In the genomic region with DNA sequence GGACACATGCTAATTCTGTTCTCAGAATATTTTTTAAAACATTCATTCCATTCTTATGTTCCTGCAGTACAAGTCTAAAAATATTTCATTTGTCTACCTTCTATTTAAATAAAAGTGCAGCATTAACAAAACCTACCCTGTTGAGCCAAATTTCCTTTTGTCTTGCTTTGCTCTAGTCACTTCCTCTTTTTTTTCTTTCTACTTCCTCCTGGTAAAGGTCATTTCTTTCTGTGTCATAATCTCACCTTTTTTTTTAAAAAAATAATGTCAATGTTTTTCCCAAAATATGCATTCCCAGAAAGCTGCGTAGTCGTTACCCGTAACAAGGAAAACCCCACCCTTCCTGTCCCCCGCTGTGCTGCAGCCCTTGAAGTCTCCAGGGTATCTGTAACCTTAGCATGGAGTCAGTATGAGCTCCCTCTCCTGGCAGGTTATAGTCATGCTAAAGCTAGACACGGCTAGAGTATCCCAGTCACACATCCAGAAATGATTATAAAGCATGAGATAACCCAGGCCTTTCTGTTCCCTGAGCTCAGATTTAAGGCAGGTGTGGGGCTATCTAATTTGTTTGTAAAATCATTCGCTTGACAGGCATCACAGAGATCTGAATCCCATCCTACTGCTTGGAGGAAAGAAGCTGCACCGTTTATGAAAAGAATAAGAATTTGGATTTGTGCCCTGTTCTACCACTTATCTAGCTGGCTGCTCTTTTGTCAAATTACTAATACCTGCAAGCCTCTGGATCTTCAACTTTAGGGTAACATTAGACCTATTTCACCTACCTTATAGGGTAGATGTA, we compare ENCODE assay signal across 1 cellular context.
A peak's percentile ranks its signal among the peaks of the same experiment; 100 is the strongest.
TF ChIP-seq lines count a peak whose summit lies in the region.

No MANE protein-coding gene starts in this region.

TF ChIP-seq in K562, 482 proteins besides CTCF, POLR2A, EP300 and RAD21 (continued from another document and continues in another):
- TF ChIP-seq, protein P1, sequence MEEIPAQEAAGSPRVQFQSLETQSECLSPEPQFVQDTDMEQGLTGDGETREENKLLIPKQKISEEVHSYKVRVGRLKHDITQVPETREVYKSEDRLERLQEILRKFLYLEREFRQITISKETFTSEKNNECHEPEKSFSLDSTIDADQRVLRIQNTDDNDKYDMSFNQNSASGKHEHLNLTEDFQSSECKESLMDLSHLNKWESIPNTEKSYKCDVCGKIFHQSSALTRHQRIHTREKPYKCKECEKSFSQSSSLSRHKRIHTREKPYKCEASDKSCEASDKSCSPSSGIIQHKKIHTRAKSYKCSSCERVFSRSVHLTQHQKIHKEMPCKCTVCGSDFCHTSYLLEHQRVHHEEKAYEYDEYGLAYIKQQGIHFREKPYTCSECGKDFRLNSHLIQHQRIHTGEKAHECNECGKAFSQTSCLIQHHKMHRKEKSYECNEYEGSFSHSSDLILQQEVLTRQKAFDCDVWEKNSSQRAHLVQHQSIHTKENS (CRISPR knock-in tag; IDR thresholded peaks at IDR 0.05) = no peak
- no peak; the same call in 1 of the 2 replicates for TF ChIP-seq ZNF445 (CRISPR knock-in tag; IDR thresholded peaks at IDR 0.05; ENCODE audit: low read depth)
- TF ChIP-seq HNRNPH1 (optimal IDR thresholded peaks at IDR 0.05; ENCODE audit: low read depth, low read length) = no peak
- TF ChIP-seq KDM5B (IDR thresholded peaks at IDR 0.05; ENCODE audit: insufficient replicate concordance, low read depth, low read length) = peak; percentile 13
- TF ChIP-seq, protein P2, sequence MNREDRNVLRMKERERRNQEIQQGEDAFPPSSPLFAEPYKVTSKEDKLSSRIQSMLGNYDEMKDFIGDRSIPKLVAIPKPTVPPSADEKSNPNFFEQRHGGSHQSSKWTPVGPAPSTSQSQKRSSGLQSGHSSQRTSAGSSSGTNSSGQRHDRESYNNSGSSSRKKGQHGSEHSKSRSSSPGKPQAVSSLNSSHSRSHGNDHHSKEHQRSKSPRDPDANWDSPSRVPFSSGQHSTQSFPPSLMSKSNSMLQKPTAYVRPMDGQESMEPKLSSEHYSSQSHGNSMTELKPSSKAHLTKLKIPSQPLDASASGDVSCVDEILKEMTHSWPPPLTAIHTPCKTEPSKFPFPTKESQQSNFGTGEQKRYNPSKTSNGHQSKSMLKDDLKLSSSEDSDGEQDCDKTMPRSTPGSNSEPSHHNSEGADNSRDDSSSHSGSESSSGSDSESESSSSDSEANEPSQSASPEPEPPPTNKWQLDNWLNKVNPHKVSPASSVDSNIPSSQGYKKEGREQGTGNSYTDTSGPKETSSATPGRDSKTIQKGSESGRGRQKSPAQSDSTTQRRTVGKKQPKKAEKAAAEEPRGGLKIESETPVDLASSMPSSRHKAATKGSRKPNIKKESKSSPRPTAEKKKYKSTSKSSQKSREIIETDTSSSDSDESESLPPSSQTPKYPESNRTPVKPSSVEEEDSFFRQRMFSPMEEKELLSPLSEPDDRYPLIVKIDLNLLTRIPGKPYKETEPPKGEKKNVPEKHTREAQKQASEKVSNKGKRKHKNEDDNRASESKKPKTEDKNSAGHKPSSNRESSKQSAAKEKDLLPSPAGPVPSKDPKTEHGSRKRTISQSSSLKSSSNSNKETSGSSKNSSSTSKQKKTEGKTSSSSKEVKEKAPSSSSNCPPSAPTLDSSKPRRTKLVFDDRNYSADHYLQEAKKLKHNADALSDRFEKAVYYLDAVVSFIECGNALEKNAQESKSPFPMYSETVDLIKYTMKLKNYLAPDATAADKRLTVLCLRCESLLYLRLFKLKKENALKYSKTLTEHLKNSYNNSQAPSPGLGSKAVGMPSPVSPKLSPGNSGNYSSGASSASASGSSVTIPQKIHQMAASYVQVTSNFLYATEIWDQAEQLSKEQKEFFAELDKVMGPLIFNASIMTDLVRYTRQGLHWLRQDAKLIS (CRISPR knock-in tag; IDR thresholded peaks at IDR 0.05) = no peak; the same call in 1 of the 2 replicates
- no peak for TF ChIP-seq XRCC3 (IDR thresholded peaks at IDR 0.05)
- TF ChIP-seq, protein P3, sequence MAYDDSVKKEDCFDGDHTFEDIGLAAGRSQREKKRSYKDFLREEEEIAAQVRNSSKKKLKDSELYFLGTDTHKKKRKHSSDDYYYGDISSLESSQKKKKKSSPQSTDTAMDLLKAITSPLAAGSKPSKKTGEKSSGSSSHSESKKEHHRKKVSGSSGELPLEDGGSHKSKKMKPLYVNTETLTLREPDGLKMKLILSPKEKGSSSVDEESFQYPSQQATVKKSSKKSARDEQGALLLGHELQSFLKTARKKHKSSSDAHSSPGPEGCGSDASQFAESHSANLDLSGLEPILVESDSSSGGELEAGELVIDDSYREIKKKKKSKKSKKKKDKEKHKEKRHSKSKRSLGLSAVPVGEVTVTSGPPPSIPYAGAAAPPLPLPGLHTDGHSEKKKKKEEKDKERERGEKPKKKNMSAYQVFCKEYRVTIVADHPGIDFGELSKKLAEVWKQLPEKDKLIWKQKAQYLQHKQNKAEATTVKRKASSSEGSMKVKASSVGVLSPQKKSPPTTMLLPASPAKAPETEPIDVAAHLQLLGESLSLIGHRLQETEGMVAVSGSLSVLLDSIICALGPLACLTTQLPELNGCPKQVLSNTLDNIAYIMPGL (CRISPR knock-in tag; IDR thresholded peaks at IDR 0.05) = no peak
- peak in 1 of 2 experiments; percentile 40; a peak in 2 of 4 replicates for TF ChIP-seq HDAC1 (IDR thresholded peaks at IDR 0.05)
- TF ChIP-seq CXXC5 (CRISPR knock-in tag; IDR thresholded peaks at IDR 0.05) = peak; percentile 93
- TF ChIP-seq, protein P4, sequence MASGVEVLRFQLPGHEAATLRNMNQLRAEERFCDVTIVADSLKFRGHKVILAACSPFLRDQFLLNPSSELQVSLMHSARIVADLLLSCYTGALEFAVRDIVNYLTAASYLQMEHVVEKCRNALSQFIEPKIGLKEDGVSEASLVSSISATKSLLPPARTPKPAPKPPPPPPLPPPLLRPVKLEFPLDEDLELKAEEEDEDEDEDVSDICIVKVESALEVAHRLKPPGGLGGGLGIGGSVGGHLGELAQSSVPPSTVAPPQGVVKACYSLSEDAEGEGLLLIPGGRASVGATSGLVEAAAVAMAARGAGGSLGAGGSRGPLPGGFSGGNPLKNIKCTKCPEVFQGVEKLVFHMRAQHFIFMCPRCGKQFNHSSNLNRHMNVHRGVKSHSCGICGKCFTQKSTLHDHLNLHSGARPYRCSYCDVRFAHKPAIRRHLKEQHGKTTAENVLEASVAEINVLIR (CRISPR knock-in tag; IDR thresholded peaks at IDR 0.05) = peak; percentile 43
- no peak for TF ChIP-seq BMI1 (IDR thresholded peaks at IDR 0.05; ENCODE audit: low read length)
- no peak for TF ChIP-seq ZZZ3 (IDR thresholded peaks at IDR 0.05)
- TF ChIP-seq NUFIP1 (IDR thresholded peaks at IDR 0.05; ENCODE audit: partially characterized antibody) = peak; percentile 22
- TF ChIP-seq, protein P5, sequence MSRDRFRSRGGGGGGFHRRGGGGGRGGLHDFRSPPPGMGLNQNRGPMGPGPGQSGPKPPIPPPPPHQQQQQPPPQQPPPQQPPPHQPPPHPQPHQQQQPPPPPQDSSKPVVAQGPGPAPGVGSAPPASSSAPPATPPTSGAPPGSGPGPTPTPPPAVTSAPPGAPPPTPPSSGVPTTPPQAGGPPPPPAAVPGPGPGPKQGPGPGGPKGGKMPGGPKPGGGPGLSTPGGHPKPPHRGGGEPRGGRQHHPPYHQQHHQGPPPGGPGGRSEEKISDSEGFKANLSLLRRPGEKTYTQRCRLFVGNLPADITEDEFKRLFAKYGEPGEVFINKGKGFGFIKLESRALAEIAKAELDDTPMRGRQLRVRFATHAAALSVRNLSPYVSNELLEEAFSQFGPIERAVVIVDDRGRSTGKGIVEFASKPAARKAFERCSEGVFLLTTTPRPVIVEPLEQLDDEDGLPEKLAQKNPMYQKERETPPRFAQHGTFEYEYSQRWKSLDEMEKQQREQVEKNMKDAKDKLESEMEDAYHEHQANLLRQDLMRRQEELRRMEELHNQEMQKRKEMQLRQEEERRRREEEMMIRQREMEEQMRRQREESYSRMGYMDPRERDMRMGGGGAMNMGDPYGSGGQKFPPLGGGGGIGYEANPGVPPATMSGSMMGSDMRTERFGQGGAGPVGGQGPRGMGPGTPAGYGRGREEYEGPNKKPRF (IDR thresholded peaks at IDR 0.05; ENCODE audit: low read depth, low read length) = no peak
- TF ChIP-seq, protein P6, sequence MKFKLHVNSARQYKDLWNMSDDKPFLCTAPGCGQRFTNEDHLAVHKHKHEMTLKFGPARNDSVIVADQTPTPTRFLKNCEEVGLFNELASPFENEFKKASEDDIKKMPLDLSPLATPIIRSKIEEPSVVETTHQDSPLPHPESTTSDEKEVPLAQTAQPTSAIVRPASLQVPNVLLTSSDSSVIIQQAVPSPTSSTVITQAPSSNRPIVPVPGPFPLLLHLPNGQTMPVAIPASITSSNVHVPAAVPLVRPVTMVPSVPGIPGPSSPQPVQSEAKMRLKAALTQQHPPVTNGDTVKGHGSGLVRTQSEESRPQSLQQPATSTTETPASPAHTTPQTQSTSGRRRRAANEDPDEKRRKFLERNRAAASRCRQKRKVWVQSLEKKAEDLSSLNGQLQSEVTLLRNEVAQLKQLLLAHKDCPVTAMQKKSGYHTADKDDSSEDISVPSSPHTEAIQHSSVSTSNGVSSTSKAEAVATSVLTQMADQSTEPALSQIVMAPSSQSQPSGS (CRISPR knock-in tag; IDR thresholded peaks at IDR 0.05) = no peak
- TF ChIP-seq SMAD1 (IDR thresholded peaks at IDR 0.05; ENCODE audit: low read depth, low read length, partially characterized antibody) = no peak
- TF ChIP-seq CHD1 (IDR thresholded peaks at IDR 0.05; ENCODE audit: low read length) = no peak
- peak; percentile 71 for TF ChIP-seq CREB1 (IDR thresholded peaks at IDR 0.05)
- TF ChIP-seq CREB1 (CRISPR knock-in tag; IDR thresholded peaks at IDR 0.05) = peak; percentile 73
- TF ChIP-seq ZNF444 (CRISPR knock-in tag; IDR thresholded peaks at IDR 0.05) = peak; percentile 78
- TF ChIP-seq PCBP2 (IDR thresholded peaks at IDR 0.05; ENCODE audit: low read depth, low read length, poor library complexity, severe bottlenecking) = no peak
- no peak for TF ChIP-seq CBX5 (IDR thresholded peaks at IDR 0.05; ENCODE audit: borderline replicate concordance, low read depth)
- no peak for TF ChIP-seq ZNF408 (CRISPR knock-in tag; IDR thresholded peaks at IDR 0.05; ENCODE audit: low read depth)
- TF ChIP-seq, protein P7, sequence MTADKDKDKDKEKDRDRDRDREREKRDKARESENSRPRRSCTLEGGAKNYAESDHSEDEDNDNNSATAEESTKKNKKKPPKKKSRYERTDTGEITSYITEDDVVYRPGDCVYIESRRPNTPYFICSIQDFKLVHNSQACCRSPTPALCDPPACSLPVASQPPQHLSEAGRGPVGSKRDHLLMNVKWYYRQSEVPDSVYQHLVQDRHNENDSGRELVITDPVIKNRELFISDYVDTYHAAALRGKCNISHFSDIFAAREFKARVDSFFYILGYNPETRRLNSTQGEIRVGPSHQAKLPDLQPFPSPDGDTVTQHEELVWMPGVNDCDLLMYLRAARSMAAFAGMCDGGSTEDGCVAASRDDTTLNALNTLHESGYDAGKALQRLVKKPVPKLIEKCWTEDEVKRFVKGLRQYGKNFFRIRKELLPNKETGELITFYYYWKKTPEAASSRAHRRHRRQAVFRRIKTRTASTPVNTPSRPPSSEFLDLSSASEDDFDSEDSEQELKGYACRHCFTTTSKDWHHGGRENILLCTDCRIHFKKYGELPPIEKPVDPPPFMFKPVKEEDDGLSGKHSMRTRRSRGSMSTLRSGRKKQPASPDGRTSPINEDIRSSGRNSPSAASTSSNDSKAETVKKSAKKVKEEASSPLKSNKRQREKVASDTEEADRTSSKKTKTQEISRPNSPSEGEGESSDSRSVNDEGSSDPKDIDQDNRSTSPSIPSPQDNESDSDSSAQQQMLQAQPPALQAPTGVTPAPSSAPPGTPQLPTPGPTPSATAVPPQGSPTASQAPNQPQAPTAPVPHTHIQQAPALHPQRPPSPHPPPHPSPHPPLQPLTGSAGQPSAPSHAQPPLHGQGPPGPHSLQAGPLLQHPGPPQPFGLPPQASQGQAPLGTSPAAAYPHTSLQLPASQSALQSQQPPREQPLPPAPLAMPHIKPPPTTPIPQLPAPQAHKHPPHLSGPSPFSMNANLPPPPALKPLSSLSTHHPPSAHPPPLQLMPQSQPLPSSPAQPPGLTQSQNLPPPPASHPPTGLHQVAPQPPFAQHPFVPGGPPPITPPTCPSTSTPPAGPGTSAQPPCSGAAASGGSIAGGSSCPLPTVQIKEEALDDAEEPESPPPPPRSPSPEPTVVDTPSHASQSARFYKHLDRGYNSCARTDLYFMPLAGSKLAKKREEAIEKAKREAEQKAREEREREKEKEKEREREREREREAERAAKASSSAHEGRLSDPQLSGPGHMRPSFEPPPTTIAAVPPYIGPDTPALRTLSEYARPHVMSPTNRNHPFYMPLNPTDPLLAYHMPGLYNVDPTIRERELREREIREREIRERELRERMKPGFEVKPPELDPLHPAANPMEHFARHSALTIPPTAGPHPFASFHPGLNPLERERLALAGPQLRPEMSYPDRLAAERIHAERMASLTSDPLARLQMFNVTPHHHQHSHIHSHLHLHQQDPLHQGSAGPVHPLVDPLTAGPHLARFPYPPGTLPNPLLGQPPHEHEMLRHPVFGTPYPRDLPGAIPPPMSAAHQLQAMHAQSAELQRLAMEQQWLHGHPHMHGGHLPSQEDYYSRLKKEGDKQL (CRISPR knock-in tag; IDR thresholded peaks at IDR 0.05; ENCODE audit: borderline replicate concordance) = no peak
- TF ChIP-seq ELF1 (tag; IDR thresholded peaks at IDR 0.05) = peak; percentile 61; the same call in 1 of the 2 replicates
- peak; percentile 100 for TF ChIP-seq SPI1 (IDR thresholded peaks at IDR 0.05; ENCODE audit: borderline replicate concordance, low read depth, low read length)
- TF ChIP-seq, protein P8, sequence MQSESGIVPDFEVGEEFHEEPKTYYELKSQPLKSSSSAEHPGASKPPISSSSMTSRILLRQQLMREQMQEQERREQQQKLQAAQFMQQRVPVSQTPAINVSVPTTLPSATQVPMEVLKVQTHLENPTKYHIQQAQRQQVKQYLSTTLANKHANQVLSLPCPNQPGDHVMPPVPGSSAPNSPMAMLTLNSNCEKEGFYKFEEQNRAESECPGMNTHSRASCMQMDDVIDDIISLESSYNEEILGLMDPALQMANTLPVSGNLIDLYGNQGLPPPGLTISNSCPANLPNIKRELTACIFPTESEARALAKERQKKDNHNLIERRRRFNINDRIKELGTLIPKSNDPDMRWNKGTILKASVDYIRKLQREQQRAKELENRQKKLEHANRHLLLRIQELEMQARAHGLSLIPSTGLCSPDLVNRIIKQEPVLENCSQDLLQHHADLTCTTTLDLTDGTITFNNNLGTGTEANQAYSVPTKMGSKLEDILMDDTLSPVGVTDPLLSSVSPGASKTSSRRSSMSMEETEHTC (IDR thresholded peaks at IDR 0.05) = no peak
- no peak for TF ChIP-seq MIER1 (IDR thresholded peaks at IDR 0.05; ENCODE audit: low read depth)
- TF ChIP-seq, protein P9, sequence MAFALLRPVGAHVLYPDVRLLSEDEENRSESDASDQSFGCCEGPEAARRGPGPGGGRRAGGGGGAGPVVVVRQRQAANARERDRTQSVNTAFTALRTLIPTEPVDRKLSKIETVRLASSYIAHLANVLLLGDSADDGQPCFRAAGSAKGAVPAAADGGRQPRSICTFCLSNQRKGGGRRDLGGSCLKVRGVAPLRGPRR (CRISPR knock-in tag; IDR thresholded peaks at IDR 0.05) = 0 out of 2 replicates have a peak, but pooled peaks have one; percentile 54
- no peak for TF ChIP-seq ZNF764 (CRISPR knock-in tag; IDR thresholded peaks at IDR 0.05; ENCODE audit: low read depth)
- TF ChIP-seq RUNX1 (IDR thresholded peaks at IDR 0.05; ENCODE audit: low read depth) = no peak
- TF ChIP-seq ZC3H11A (IDR thresholded peaks at IDR 0.05; ENCODE audit: low read depth, low read length) = 0 out of 2 replicates have a peak, but pooled peaks have one; percentile 13
